In the genomic region with DNA sequence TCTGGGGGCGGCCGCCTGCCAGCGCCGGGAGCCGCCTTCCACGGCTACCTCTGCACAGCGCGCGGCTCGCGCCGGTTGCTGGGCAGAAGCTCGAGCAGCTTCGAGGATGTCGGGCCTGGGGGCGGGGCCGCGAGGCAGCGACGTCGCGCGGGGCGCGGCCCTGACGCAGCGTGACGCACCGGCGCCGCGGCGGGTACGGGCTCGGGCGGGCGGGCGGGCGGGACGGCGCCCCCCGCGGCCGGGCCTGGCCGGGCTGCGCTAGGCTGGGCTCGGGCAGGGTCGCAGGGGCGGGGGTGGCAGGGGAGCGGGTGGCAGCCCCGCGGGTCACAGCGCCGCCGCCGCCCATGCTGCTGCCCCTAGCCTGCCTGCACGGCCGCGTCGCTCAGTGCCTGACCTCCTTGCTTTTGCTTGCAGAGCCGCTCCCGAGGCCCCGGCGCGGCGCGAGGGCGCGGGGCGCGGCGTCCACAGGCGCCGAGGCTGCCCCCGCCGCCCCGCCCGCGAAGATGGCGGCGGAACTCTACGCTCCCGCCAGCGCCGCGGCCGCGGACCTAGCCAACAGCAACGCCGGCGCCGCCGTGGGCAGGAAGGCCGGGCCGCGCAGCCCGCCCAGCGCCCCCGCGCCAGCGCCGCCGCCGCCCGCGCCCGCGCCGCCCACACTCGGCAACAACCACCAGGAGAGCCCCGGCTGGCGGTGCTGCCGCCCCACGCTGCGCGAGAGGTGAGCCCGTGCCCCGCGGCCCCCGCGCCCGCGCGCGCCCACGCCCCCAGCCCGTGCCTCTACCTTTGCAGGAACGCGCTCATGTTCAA, we compare ENCODE assay signal across 1 cellular context.
TF ChIP-seq lines count a peak whose summit lies in the region.

A gene (plus strand): TSS at position 166 of the 807 bp plus-strand sequence. CDS start 179 bp downstream, at position 345.

TF ChIP-seq in H1, 55 proteins besides CTCF, POLR2A, EP300 and RAD21:
- TF ChIP-seq, protein P1, sequence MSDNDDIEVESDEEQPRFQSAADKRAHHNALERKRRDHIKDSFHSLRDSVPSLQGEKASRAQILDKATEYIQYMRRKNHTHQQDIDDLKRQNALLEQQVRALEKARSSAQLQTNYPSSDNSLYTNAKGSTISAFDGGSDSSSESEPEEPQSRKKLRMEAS (IDR thresholded peaks at IDR 0.05), result peak; percentile 53
- TF ChIP-seq RFX5 (IDR thresholded peaks at IDR 0.05; ENCODE audit: borderline replicate concordance, low read depth, low read length) (peak; percentile 82), PHF8 (conservative IDR thresholded peaks at IDR 0.05; ENCODE audit: low read depth, low read length) (peak; percentile 55), CREB1 (IDR thresholded peaks at IDR 0.05) (peak; percentile 79), YY1 (IDR thresholded peaks at IDR 0.05; ENCODE audit: low read depth, low read length) (0 out of 2 replicates have a peak, but pooled peaks have one; percentile 21), KDM4A (IDR thresholded peaks at IDR 0.05; ENCODE audit: low read depth, low read length, severe bottlenecking) (peak; percentile 56), BACH1 (IDR thresholded peaks at IDR 0.05; ENCODE audit: low read length) (0 out of 2 replicates have a peak, but pooled peaks have one; percentile 40), MAFK (IDR thresholded peaks at IDR 0.05; ENCODE audit: low read depth, low read length) (no peak), SRF (IDR thresholded peaks at IDR 0.05; ENCODE audit: low read depth, low read length) (no peak), HDAC6 (IDR thresholded peaks at IDR 0.05; ENCODE audit: low read depth, low read length) (no peak)
- TF ChIP-seq, protein P2, sequence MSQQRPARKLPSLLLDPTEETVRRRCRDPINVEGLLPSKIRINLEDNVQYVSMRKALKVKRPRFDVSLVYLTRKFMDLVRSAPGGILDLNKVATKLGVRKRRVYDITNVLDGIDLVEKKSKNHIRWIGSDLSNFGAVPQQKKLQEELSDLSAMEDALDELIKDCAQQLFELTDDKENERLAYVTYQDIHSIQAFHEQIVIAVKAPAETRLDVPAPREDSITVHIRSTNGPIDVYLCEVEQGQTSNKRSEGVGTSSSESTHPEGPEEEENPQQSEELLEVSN (IDR thresholded peaks at IDR 0.05), result peak; percentile 18; the same call in 1 of the 2 replicates
TF ChIP-seq in H1: peak in this region for 8.
